20 cellular contexts compared by ENCODE assay signal in the genomic region with DNA sequence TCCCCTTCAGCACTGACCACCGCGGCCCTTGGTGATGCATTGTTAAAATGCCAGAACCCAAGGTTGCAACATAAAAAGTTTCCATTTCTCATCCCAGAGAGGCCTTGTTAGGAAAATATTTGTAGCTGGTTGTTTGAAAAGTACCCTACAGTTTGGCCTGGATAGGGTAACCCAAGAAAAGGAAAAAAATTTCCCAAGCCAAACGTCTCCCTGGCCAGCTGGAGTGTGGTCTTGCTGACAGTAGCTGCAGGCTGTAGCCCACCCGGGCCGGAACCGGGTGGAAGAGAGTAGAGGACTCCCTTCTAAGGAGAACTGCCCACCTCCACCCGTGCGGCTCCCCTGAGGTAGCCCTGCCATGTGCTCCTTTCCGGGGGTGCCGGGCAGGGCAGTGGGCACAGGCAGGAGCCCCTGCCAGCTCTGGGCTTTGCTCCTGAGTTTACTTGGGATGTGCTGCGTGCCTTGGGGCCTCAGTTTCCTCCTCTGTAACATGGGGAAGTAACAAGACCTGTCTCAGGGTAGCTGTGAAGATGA. TPM values are rescaled to one million over a fixed set of nuclear protein-coding genes. Genes with fewer than 3 reads are reported as not detected.
DNase-seq lines count a peak whose midpoint lies in the region; TF ChIP-seq lines count a peak whose summit lies in the region.
"Had no signal": no experiment of that assay in that cellular context is flagged by ENCODE, and none has a peak within 500 bp of the region (broad histone marks: within the 10 kb centered on the region; RNA-seq: fewer than 3 reads in every experiment).

No MANE protein-coding gene starts in this region.

- H3K4me3 ChIP-seq in cardiac muscle cell = no peak overlapping the region
- peak overlapping the region in 3 of 4 donors; percentile 23 to 38 (median 35) for H3K4me3 ChIP-seq in esophagus muscularis mucosa
- H3K4me3 ChIP-seq in prostate gland = no peak overlapping the region
- H3K4me3 ChIP-seq in uterus = no peak overlapping the region
- H3K4me3 ChIP-seq: body of pancreas, heart left ventricle had no signal

- intact Hi-C loops in cardiac septum (cut with DNase I) (no loop called here), esophagus muscularis mucosa (cut with DNase I) (no loop called here), prostate gland (cut with DNase I) (loop anchor here (5.0 kb wide), 1 partner anchor 70 kb away; a partner anchor contains a TSS), uterus (cut with DNase I; ENCODE audit: low total_unique reads) (no loop called here)

- TF ChIP-seq POLR2A in esophagus muscularis mucosa (IDR thresholded peaks at IDR 0.05; ENCODE audit: low read depth) (no peak), prostate gland (IDR thresholded peaks at IDR 0.05) (no peak), uterus (IDR thresholded peaks at IDR 0.05) (no peak)

- DNase-seq in cardiac muscle cell (ENCODE audit: low read depth in 1 of 2, low spot score in 1 of 2) (no peak), cardiac septum (ENCODE audit: low spot score) (no peak), esophagus muscularis mucosa (ENCODE audit: extremely low spot score) (no peak), prostate gland (ENCODE audit: low spot score) (no peak), uterus (no peak), mesenteric fat pad (ENCODE audit: low spot score) (no peak), KG1 (lab: John Stamatoyannopoulos, UW) (no peak), OCI-M1 (lab: John Stamatoyannopoulos, UW) (no peak)
- DNase-seq: 8988T; activated CD4-positive, alpha-beta T cell treated with anti-CD3 and anti-CD28 coated beads, Interleukin-2, amount 10 ng/mL, durations not matched to agents 7 days and 5 days; activated naive CD4-positive, alpha-beta T cell treated with anti-CD3 and anti-CD28 coated beads, Interleukin-2, amount 10 ng/mL, durations not matched to agents 7 days and 5 days; body of pancreas; DMS79 treated with DMSO at 0.1 percent for 48 hours; islet precursor cell; NCI-H1417; NCI-H345; stimulated activated CD4-positive, alpha-beta T cell treated with anti-CD3 and anti-CD28 coated beads, Interleukin-2, amount 100 ng/mL, for 48 hours had no signal

- peaks cover 7% of the 10 kb centered on the region for H3K36me3 ChIP-seq in cardiac muscle cell
- H3K36me3 ChIP-seq in esophagus muscularis mucosa = peaks cover 4 to 40% (median 31%) of the 10 kb centered on the region in 4 donors
- H3K36me3 ChIP-seq in prostate gland = peaks cover 0 to under 1% of the 10 kb centered on the region in 2 donors
- H3K36me3 ChIP-seq in uterus = no peaks in the 10 kb centered on the region

- H3K27ac ChIP-seq in cardiac muscle cell = peak overlapping the region; percentile 71
- H3K27ac ChIP-seq in esophagus muscularis mucosa (replicated peaks in 1 of 4) = peak overlapping the region; percentile 93 to 94 (median 94)
- H3K27ac ChIP-seq in prostate gland = peak overlapping the region; percentile 48 to 68
- peak overlapping the region; percentile 92 to 96 for H3K27ac ChIP-seq in uterus
- H3K27ac ChIP-seq: body of pancreas had no signal

- H3K9me3 ChIP-seq in cardiac muscle cell (ENCODE audit: low read depth) = no peaks in the 10 kb centered on the region
- no peaks in the 10 kb centered on the region for H3K9me3 ChIP-seq in esophagus muscularis mucosa
- H3K9me3 ChIP-seq in prostate gland = no peaks in the 10 kb centered on the region
- no peaks in the 10 kb centered on the region for H3K9me3 ChIP-seq in uterus
- H3K9me3 ChIP-seq: body of pancreas, heart left ventricle had no signal

- TF ChIP-seq EP300 in esophagus muscularis mucosa (IDR thresholded peaks at IDR 0.05) = no peak

- WGBS in esophagus muscularis mucosa = 62% methylated on average over 8 of the region's 11 CpGs
- WGBS in prostate gland = 60% methylated on average over 11 of the region's 11 CpGs

- H3K4me1 ChIP-seq in cardiac muscle cell (ENCODE audit: low read depth) (no peaks in the 10 kb centered on the region), esophagus muscularis mucosa (peaks cover 9 to 100% (median 86%) of the 10 kb centered on the region in 4 donors), prostate gland (replicated peaks) (no peaks in the 10 kb centered on the region), uterus (peaks cover 0 to 20% of the 10 kb centered on the region in 2 donors)

- H3K27me3 ChIP-seq in cardiac muscle cell (no peaks in the 10 kb centered on the region), esophagus muscularis mucosa (no peaks in the 10 kb centered on the region), prostate gland (replicated peaks; ENCODE audit: insufficient read depth) (no peaks in the 10 kb centered on the region), uterus (no peaks in the 10 kb centered on the region)
- H3K27me3 ChIP-seq: body of pancreas, heart left ventricle had no signal

- TF ChIP-seq CTCF in cardiac muscle cell (IDR thresholded peaks at IDR 0.05; ENCODE audit: low read depth, low read length) (no peak), esophagus muscularis mucosa (IDR thresholded peaks at IDR 0.05) (no peak), prostate gland (IDR thresholded peaks at IDR 0.05) (no peak), uterus (IDR thresholded peaks at IDR 0.05) (no peak)

RNA-seq across cellular contexts. Expression of a gene that starts 38.5 kb away (rescaled TPM):
- total RNA-seq in cardiac muscle cell = 17.3 and 21.7 TPM in 2 replicates
- 20.9 and 22.1 TPM in 2 replicates for polyA plus RNA-seq in cardiac muscle cell
- total RNA-seq in cardiac septum = 12.3 TPM
- total RNA-seq in esophagus muscularis mucosa = 10 to 100 TPM; 11.6 to 30.8 (median 28.0) TPM
- 10 to 100 TPM; 17.3 to 34.0 TPM for total RNA-seq in prostate gland
- 10 to 100 TPM in 3 of 4 donors, under 1 TPM in 1; 0.88 to 38.5 (median 19.9) TPM for total RNA-seq in uterus
- 16.7 TPM for total RNA-seq in mesenteric fat pad

RNA-seq across cellular contexts. Expression of a gene that starts 38.5 kb away (rescaled TPM):
- total RNA-seq in cardiac muscle cell (75.9 and 97.5 TPM in 2 replicates), cardiac septum (58.0 TPM), esophagus muscularis mucosa (10 to 100 TPM; 47.2 to 66.2 (median 51.2) TPM), prostate gland (10 to 100 TPM; 41.1 to 76.9 TPM), uterus (10 to 100 TPM; 29.2 to 52.7 (median 36.9) TPM), mesenteric fat pad (41.9 TPM)
- 194 and 220 TPM in 2 replicates for polyA plus RNA-seq in cardiac muscle cell

RNA-seq across cellular contexts. Expression of a gene that starts 38.6 kb away (rescaled TPM):
- total RNA-seq in cardiac muscle cell = not detected in 2 replicates
- polyA plus RNA-seq in cardiac muscle cell = not detected in 2 replicates
- total RNA-seq in cardiac septum = not detected
- 1 to 10 TPM in 1 of 4 donors, under 1 TPM in 2, not detected in 1; 0.32 to 2.5 (median 0.66) TPM for total RNA-seq in esophagus muscularis mucosa
- not detected for total RNA-seq in prostate gland
- under 1 TPM in 1 of 4 donors, not detected in 3; 0.41 TPM for total RNA-seq in uterus
- total RNA-seq in mesenteric fat pad = not detected
- total RNA-seq: activated CD4-positive, alpha-beta T cell treated with anti-CD3 and anti-CD28 coated beads, Interleukin-2, amount 10 ng/mL, durations not matched to agents 7 days and 5 days; body of pancreas; esophagus mucosa; heart left ventricle had no signal
- polyA plus RNA-seq: CD14-positive monocyte, heart left ventricle had no signal

Comparison
In these comparisons a context has a peak if more than half of its experiments do, and no peak if none do; other contexts are left out.
1. H3K4me3 ChIP-seq: peak in esophagus muscularis mucosa (3 of 4); none in cardiac muscle cell (single experiment), prostate gland (0 of 2) and uterus (0 of 2).
2. Peak in every context shown above with its lines, with median percentiles within 50 percentile points of each other: H3K27ac ChIP-seq.